In the genomic region with DNA sequence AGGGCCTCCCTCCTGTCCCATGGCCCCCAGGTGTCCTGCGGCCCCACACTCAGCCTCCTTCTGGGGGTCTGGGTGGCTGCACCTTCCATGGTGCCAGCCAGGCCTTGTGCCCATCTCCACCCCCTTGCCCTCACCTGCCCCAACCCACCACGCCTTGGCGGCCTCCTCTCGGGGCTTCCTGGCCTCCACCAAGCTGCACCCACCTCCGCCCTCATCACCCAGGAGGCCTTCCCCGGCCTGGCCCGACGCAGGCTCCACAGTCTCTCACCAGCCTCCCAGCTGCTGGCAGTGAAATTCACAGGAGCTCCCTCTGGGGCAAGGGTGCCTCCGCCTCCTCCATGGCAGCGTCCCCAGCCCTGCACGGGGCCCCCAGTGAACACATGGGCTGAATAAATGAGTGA, we compare ENCODE assay signal across 8 cellular contexts. TPM values are rescaled to one million over a fixed set of nuclear protein-coding genes. Genes with fewer than 3 reads are reported as not detected.
DNase-seq lines count a peak whose midpoint lies in the region; ATAC-seq and TF ChIP-seq lines count a peak whose summit lies in the region.

No MANE protein-coding gene starts in this region.

- peak overlapping the region; percentile 87 to 93 for H3K9ac ChIP-seq in mucosa of rectum (ENCODE audit: low read depth in 1 of 2, low read length in 2 of 2)

- H3K4me3 ChIP-seq in coronary artery (peak overlapping the region; percentile 88), mucosa of rectum (ENCODE audit: low read length in 2 of 2) (peak overlapping the region; percentile 74 to 86)

- no peaks in the 10 kb centered on the region for H3K9me3 Mint-ChIP-seq in activated CD8-positive, alpha-beta memory T cell treated with anti-CD3 and anti-CD28 coated beads, Interleukin-2, amount 10 ng/mL, durations not matched to agents 7 days and 5 days (ENCODE audit: low read depth)

- no peaks in the 10 kb centered on the region for H3K36me3 ChIP-seq in mucosa of rectum (ENCODE audit: control insufficient read depth in 2 of 2, insufficient read depth in 2 of 2, low read length in 2 of 2)

- peak overlapping the region; percentile 78 for H3K4me3 Mint-ChIP-seq in activated CD8-positive, alpha-beta memory T cell treated with anti-CD3 and anti-CD28 coated beads, Interleukin-2, amount 10 ng/mL, durations not matched to agents 7 days and 5 days

- H3K36me3 Mint-ChIP-seq in activated CD8-positive, alpha-beta memory T cell treated with anti-CD3 and anti-CD28 coated beads, Interleukin-2, amount 10 ng/mL, durations not matched to agents 7 days and 5 days, result no peaks in the 10 kb centered on the region

- H3K27me3 Mint-ChIP-seq in activated CD8-positive, alpha-beta memory T cell treated with anti-CD3 and anti-CD28 coated beads, Interleukin-2, amount 10 ng/mL, durations not matched to agents 7 days and 5 days, result no peaks in the 10 kb centered on the region

- CTCF ChIA-PET in activated CD8-positive, alpha-beta memory T cell treated with anti-CD3 and anti-CD28 coated beads, Interleukin-2, amount 10 ng/mL, durations not matched to agents 7 days and 5 days (lab: Charles Lee), result interaction anchor here (0.7 to 5.4 kb wide), 12 partner anchors 10 to 109 kb away, joined by 3 to 44 read pairs (median 4); no protein-coding TSS in a partner anchor

- DNase-seq in activated CD8-positive, alpha-beta memory T cell treated with anti-CD3 and anti-CD28 coated beads, Interleukin-2, amount 10 ng/mL, durations not matched to agents 7 days and 5 days, result no peak
- no peak for DNase-seq in activated CD8-positive, alpha-beta memory T cell treated with anti-CD3 and anti-CD28 coated beads, Interleukin-2, amount 50 U/mL, for 4 hours
- DNase-seq in coronary artery (ENCODE audit: low spot score) (peak; percentile 74), ureter (ENCODE audit: low spot score) (peak; percentile 47), GF-D8 (lab: John Stamatoyannopoulos, UW) (no peak)

- H3K4me1 Mint-ChIP-seq in activated CD8-positive, alpha-beta memory T cell treated with anti-CD3 and anti-CD28 coated beads, Interleukin-2, amount 10 ng/mL, durations not matched to agents 7 days and 5 days, result peaks cover 6% of the 10 kb centered on the region

- H3K27ac Mint-ChIP-seq in activated CD8-positive, alpha-beta memory T cell treated with anti-CD3 and anti-CD28 coated beads, Interleukin-2, amount 10 ng/mL, durations not matched to agents 7 days and 5 days, result no peak overlapping the region

- H3K27ac ChIP-seq in coronary artery (peak overlapping the region; percentile 96 to 99), mucosa of rectum (ENCODE audit: low read depth in 2 of 2, low read length in 2 of 2) (peak overlapping the region; percentile 95 to 96)

- H3K4me1 ChIP-seq in mucosa of rectum (ENCODE audit: control insufficient read depth in 2 of 2, insufficient read depth in 2 of 2, low read length in 2 of 2), result peaks cover 10 to 12% of the 10 kb centered on the region in 2 donors

- peaks cover 0 to 3% of the 10 kb centered on the region in 2 donors for H3K9me3 ChIP-seq in mucosa of rectum (ENCODE audit: control insufficient read depth in 2 of 2, low read length in 2 of 2)

- H3K27me3 ChIP-seq in mucosa of rectum (ENCODE audit: control insufficient read depth in 2 of 2, insufficient read depth in 2 of 2, low read length in 2 of 2), result no peaks in the 10 kb centered on the region

- TF ChIP-seq CTCF in coronary artery (IDR thresholded peaks at IDR 0.05), result no peak

- no peak for ATAC-seq in activated CD8-positive, alpha-beta memory T cell treated with anti-CD3 and anti-CD28 coated beads, Interleukin-2, amount 10 ng/mL, durations not matched to agents 7 days and 5 days
- ATAC-seq in HG02759 (IDR thresholded peaks at IDR 0.05; ENCODE audit: unreplicated experiment) (no peak), GM18861 (IDR thresholded peaks at IDR 0.05; ENCODE audit: unreplicated experiment) (no peak)

RNA-seq across cellular contexts. Expression of a gene that starts 35.9 kb away (rescaled TPM):
- not detected for total RNA-seq in activated CD8-positive, alpha-beta memory T cell treated with anti-CD3 and anti-CD28 coated beads, Interleukin-2, amount 10 ng/mL, durations not matched to agents 7 days and 5 days
- total RNA-seq in ureter, result 58.6 TPM

Comparison
In these comparisons a context has a peak if more than half of its experiments do, and no peak if none do; other contexts are left out.
1. DNase-seq: peak in coronary artery (single experiment) and ureter (single experiment); none in activated CD8-positive, alpha-beta memory T cell treated with anti-CD3 and anti-CD28 coated beads, Interleukin-2, amount 10 ng/mL, durations not matched to agents 7 days and 5 days (single experiment), activated CD8-positive, alpha-beta memory T cell treated with anti-CD3 and anti-CD28 coated beads, Interleukin-2, amount 50 U/mL, for 4 hours (single experiment) and GF-D8 (single experiment).
2. RNA of a gene that starts 35.9 kb away (total RNA-seq): 58.6 TPM in ureter (single experiment); not detected in activated CD8-positive, alpha-beta memory T cell treated with anti-CD3 and anti-CD28 coated beads, Interleukin-2, amount 10 ng/mL, durations not matched to agents 7 days and 5 days; every median in the first group is over 10 times any median in the second.